In genomic region chr3:9582332-9582731, GRCh38 we compare ENCODE assay signal across 1 cellular context.
TF ChIP-seq lines count a peak whose summit lies in the region.

No MANE protein-coding gene starts in this region.

TF ChIP-seq in H1, 55 proteins besides CTCF, POLR2A, EP300 and RAD21:
- no peak for TF ChIP-seq CTBP2 (IDR thresholded peaks at IDR 0.05; ENCODE audit: borderline replicate concordance, insufficient read depth, insufficient read length, low read length)
- no peak for TF ChIP-seq YY1 (IDR thresholded peaks at IDR 0.05; ENCODE audit: low read depth, low read length)
- no peak for TF ChIP-seq RXRA (IDR thresholded peaks at IDR 0.05; ENCODE audit: insufficient read depth, low read depth, low read length)
- no peak for TF ChIP-seq NANOG (IDR thresholded peaks at IDR 0.05; ENCODE audit: insufficient read depth, low read depth, low read length, poor library complexity, severe bottlenecking)
- TF ChIP-seq SP1 (IDR thresholded peaks at IDR 0.05; ENCODE audit: low read depth, low read length) = no peak
- no peak for TF ChIP-seq GABPA (IDR thresholded peaks at IDR 0.05; ENCODE audit: borderline replicate concordance, insufficient read depth, low read length)
- no peak for TF ChIP-seq MAFK (IDR thresholded peaks at IDR 0.05; ENCODE audit: low read depth, low read length)
- TF ChIP-seq EGR1 (IDR thresholded peaks at IDR 0.05; ENCODE audit: borderline replicate concordance, low read depth, low read length) = no peak
- TF ChIP-seq SP4 (IDR thresholded peaks at IDR 0.05; ENCODE audit: low read length) = no peak
- TF ChIP-seq CBX8 (IDR thresholded peaks at IDR 0.05; ENCODE audit: borderline replicate concordance, low read depth, low read length) = no peak
- TF ChIP-seq, protein P1, sequence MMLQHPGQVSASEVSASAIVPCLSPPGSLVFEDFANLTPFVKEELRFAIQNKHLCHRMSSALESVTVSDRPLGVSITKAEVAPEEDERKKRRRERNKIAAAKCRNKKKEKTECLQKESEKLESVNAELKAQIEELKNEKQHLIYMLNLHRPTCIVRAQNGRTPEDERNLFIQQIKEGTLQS (IDR thresholded peaks at IDR 0.05; ENCODE audit: insufficient read depth, low read depth, low read length) = no peak
